ENCODE assay signal across 8 cellular contexts in genomic region chr2:101036562-101036961, GRCh38. TPM values are rescaled to one million over a fixed set of nuclear protein-coding genes. Genes with fewer than 3 reads are reported as not detected.
A peak's percentile ranks its signal among the peaks of the same experiment; 100 is the strongest.
DNase-seq lines count a peak whose midpoint lies in the region; ATAC-seq, FAIRE-seq and TF ChIP-seq lines count a peak whose summit lies in the region.

No MANE protein-coding gene starts in this region.

- no peak overlapping the region for H3K27ac Mint-ChIP-seq in type B pancreatic cell

- no peak overlapping the region for H3K4me3 ChIP-seq in cardiac muscle cell

- DNase-seq in cardiac muscle cell (ENCODE audit: low read depth in 1 of 2, low spot score in 1 of 2) = peak in 1 of 2 donors; percentile 54
- no peak for DNase-seq in Right ventricle myocardium inferior (ENCODE audit: missing footprints)
- DNase-seq in RCC 7860 (ENCODE audit: low spot score) = peak; percentile 31
- DNase-seq in fibroblast of the conjunctiva (ENCODE audit: low read depth) = peak; percentile 23
- no peak for DNase-seq in type B pancreatic cell (ENCODE audit: extremely low spot score, unreplicated experiment)

- H3K36me3 Mint-ChIP-seq in type B pancreatic cell = peaks cover 27% of the 10 kb centered on the region

- H3K4me1 Mint-ChIP-seq in type B pancreatic cell (ENCODE audit: unreplicated experiment) = peaks cover 10% of the 10 kb centered on the region

- no peaks in the 10 kb centered on the region for H3K27me3 Mint-ChIP-seq in type B pancreatic cell

- intact Hi-C loops in Right ventricle myocardium inferior (cut with DNase I) = no loop called here

- no peaks in the 10 kb centered on the region for H3K9me3 Mint-ChIP-seq in type B pancreatic cell

- H3K4me3 Mint-ChIP-seq in type B pancreatic cell = no peak overlapping the region

- no peak overlapping the region for H3K27ac ChIP-seq in cardiac muscle cell

- H3K36me3 ChIP-seq in cardiac muscle cell = peaks cover 9% of the 10 kb centered on the region

- ATAC-seq in Right ventricle myocardium inferior = no peak
- ATAC-seq in HG02938 (IDR thresholded peaks at IDR 0.05; ENCODE audit: unreplicated experiment) = no peak
- ATAC-seq in HG03159 (IDR thresholded peaks at IDR 0.05; ENCODE audit: unreplicated experiment) = no peak
- ATAC-seq in HG02763 (IDR thresholded peaks at IDR 0.05; ENCODE audit: unreplicated experiment) = no peak

- no peaks in the 10 kb centered on the region for H3K27me3 ChIP-seq in cardiac muscle cell

- TF ChIP-seq CTCF in cardiac muscle cell (IDR thresholded peaks at IDR 0.05; ENCODE audit: low read depth, low read length) (peak; percentile 54), type B pancreatic cell (conservative IDR thresholded peaks at IDR 0.05) (peak; percentile 68)

- H3K9me3 ChIP-seq in cardiac muscle cell (ENCODE audit: low read depth) = no peaks in the 10 kb centered on the region

- peak; percentile 59 for FAIRE-seq in RCC 7860 (lab: Jason Lieb, UNC)

- no peaks in the 10 kb centered on the region for H3K4me1 ChIP-seq in cardiac muscle cell (ENCODE audit: low read depth)

RNA-seq across cellular contexts. Expression of gene RPL31, which starts 34.5 kb away (rescaled TPM):
- 458 and 1,156 TPM in 2 replicates for total RNA-seq in cardiac muscle cell
- 1,385 and 1,508 TPM in 2 replicates for polyA plus RNA-seq in cardiac muscle cell
- 848 TPM for total RNA-seq in Right ventricle myocardium inferior
- 1,718 and 2,012 TPM in 2 replicates for total RNA-seq in type B pancreatic cell (ENCODE audit: low replicate concordance)

Comparison
In these comparisons a context has a peak if more than half of its experiments do, and no peak if none do; other contexts are left out.
1. DNase-seq: peak in RCC 7860 (single experiment) and fibroblast of the conjunctiva (single experiment); none in Right ventricle myocardium inferior (single experiment) and type B pancreatic cell (single experiment).